Comparison of ENCODE assay signal across 1 cellular context in the genomic region with DNA sequence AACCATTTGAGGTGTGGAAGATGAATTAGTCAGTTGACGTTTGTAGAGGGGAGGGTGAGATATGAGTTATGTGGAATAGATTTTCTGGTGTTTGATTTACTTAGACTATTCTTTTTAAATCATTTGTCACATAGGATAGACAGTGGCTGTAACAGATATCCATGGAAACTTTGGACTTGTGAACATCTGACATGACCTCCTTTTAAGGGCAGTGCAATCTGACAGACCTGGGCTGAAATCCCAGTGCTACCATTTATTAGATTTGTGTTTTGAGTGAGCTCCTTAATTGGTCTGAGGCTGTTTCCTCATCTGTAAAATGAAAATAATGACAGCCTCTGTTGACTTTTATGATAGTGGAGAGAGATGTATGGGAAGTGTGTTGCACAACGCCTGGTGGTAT.
TF ChIP-seq lines count a peak whose summit lies in the region.

No MANE protein-coding gene starts in this region.

TF ChIP-seq in HepG2, 621 proteins besides CTCF, POLR2A, EP300 and RAD21 (continued from another document):
- TF ChIP-seq, protein P1, sequence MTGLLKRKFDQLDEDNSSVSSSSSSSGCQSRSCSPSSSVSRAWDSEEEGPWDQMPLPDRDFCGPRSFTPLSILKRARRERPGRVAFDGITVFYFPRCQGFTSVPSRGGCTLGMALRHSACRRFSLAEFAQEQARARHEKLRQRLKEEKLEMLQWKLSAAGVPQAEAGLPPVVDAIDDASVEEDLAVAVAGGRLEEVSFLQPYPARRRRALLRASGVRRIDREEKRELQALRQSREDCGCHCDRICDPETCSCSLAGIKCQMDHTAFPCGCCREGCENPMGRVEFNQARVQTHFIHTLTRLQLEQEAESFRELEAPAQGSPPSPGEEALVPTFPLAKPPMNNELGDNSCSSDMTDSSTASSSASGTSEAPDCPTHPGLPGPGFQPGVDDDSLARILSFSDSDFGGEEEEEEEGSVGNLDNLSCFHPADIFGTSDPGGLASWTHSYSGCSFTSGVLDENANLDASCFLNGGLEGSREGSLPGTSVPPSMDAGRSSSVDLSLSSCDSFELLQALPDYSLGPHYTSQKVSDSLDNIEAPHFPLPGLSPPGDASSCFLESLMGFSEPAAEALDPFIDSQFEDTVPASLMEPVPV (CRISPR knock-in tag; IDR thresholded peaks at IDR 0.05), result no peak
- TF ChIP-seq ZNF607 (CRISPR knock-in tag; IDR thresholded peaks at IDR 0.05; ENCODE audit: borderline replicate concordance) (no peak), ZNF720 (CRISPR knock-in tag; IDR thresholded peaks at IDR 0.05) (no peak), BCL6 (CRISPR knock-in tag; IDR thresholded peaks at IDR 0.05) (no peak), RARA (CRISPR knock-in tag; IDR thresholded peaks at IDR 0.05) (no peak), SAFB2 (CRISPR knock-in tag; IDR thresholded peaks at IDR 0.05; ENCODE audit: borderline replicate concordance, low read depth) (no peak), ESRRA (CRISPR knock-in tag; IDR thresholded peaks at IDR 0.05; ENCODE audit: low read depth) (no peak)
